Comparison of ENCODE assay signal across 10 cellular contexts in genomic region chr12:46660276-46660675, GRCh38.
DNase-seq lines count a peak whose midpoint lies in the region; ATAC-seq, FAIRE-seq and TF ChIP-seq lines count a peak whose summit lies in the region.
"Had no signal": no experiment of that assay in that cellular context is flagged by ENCODE, and none has a peak within 500 bp of the region (broad histone marks: within the 10 kb centered on the region; RNA-seq: fewer than 3 reads in every experiment).

No MANE protein-coding gene starts in this region.

- H3K9me3 ChIP-seq in mesodermal cell (ENCODE audit: control insufficient read depth, low read length): no peaks in the 10 kb centered on the region
- H3K9me3 ChIP-seq in transverse colon: no peaks in the 10 kb centered on the region
- H3K9me3 ChIP-seq: pancreas had no signal

- H3K4me1 ChIP-seq in mesodermal cell (ENCODE audit: control insufficient read depth, insufficient read depth, low read length, poor library complexity, severe bottlenecking): peaks cover 56% of the 10 kb centered on the region
- H3K4me1 ChIP-seq in transverse colon: peaks cover 0 to 36% (median 20%) of the 10 kb centered on the region in 4 donors
- H3K4me1 ChIP-seq: pancreas had no signal

- H3K4me1 Mint-ChIP-seq in activated T-cell treated with anti-CD3 and anti-CD28 coated beads, Interleukin-2, amount 50 U/mL, for 72 hours (ENCODE audit: low read depth): peaks cover 40% of the 10 kb centered on the region

- H3K27ac Mint-ChIP-seq in activated T-cell treated with anti-CD3 and anti-CD28 coated beads, Interleukin-2, amount 50 U/mL, for 72 hours: peak overlapping the region; percentile 95

- TF ChIP-seq CTCF in bronchial epithelial cell (IDR thresholded peaks at IDR 0.05; ENCODE audit: insufficient read depth, low read length, severe bottlenecking) (no peak), transverse colon (IDR thresholded peaks at IDR 0.05) (no peak)

- DNase-seq in activated T-cell treated with anti-CD3 and anti-CD28 coated beads, Interleukin-2, amount 50 U/mL, for 72 hours: no peak
- no peak for DNase-seq in activated T-cell treated with anti-CD3 and anti-CD28 coated beads, Interleukin-2, amount 50 U/mL, for 48 hours
- DNase-seq in bronchial epithelial cell (ENCODE audit: low read depth) (peak; percentile 67), transverse colon (no peak), NCI-H2227 treated with DMSO at 0.1 percent for 48 hours (lab: John Stamatoyannopoulos, UW) (no peak), T-helper 1 cell (no peak)
- DNase-seq: activated CD4-positive, alpha-beta T cell treated with anti-CD3 and anti-CD28 coated beads for 1 hour; pancreas had no signal

- TF ChIP-seq POLR2A in transverse colon (IDR thresholded peaks at IDR 0.05): no peak

- H3K4me3 ChIP-seq in bronchial epithelial cell (ENCODE audit: low read depth, low read length): no peak overlapping the region
- no peak overlapping the region for H3K4me3 ChIP-seq in mesodermal cell (ENCODE audit: extremely low read depth, insufficient read depth, low read length, poor library complexity, severe bottlenecking)
- no peak overlapping the region for H3K4me3 ChIP-seq in transverse colon
- H3K4me3 ChIP-seq: pancreas had no signal

- intact Hi-C loops in transverse colon (cut with DNase I; ENCODE audit: low total_unique reads): loop anchor here (5.0 to 10.0 kb wide), 2 partner anchors 288 to 535 kb away; partner anchors contain the start of gene SLC38A2

- H3K27me3 ChIP-seq in bronchial epithelial cell (ENCODE audit: control insufficient read depth, insufficient read depth, low read length) (no peaks in the 10 kb centered on the region), transverse colon (no peaks in the 10 kb centered on the region)
- H3K27me3 ChIP-seq: pancreas had no signal

- 100% methylated on average over 1 of the region's 1 CpG; no CpG with 5 or more reads in 1 of the 2 experiments for WGBS in mesodermal cell (ENCODE audit: insufficient coverage in 2 of 2), 2 experiments
- WGBS in transverse colon (ENCODE audit: low coverage in 1 of 2), 2 donors: 29 to 61% methylated on average over 1 of the region's 1 CpG

- H3K36me3 ChIP-seq in bronchial epithelial cell (ENCODE audit: control insufficient read depth, insufficient read depth, low read length) (no peaks in the 10 kb centered on the region), mesodermal cell (ENCODE audit: control insufficient read depth, insufficient read depth, low read length) (no peaks in the 10 kb centered on the region), transverse colon (no peaks in the 10 kb centered on the region)
- H3K36me3 ChIP-seq: pancreas had no signal

- H3K27me3 Mint-ChIP-seq in activated T-cell treated with anti-CD3 and anti-CD28 coated beads, Interleukin-2, amount 50 U/mL, for 72 hours (ENCODE audit: low read depth): no peaks in the 10 kb centered on the region

- FAIRE-seq in bronchial epithelial cell (lab: Jason Lieb, UNC): no peak
- FAIRE-seq: pancreas had no signal

- no peaks in the 10 kb centered on the region for H3K36me3 Mint-ChIP-seq in activated T-cell treated with anti-CD3 and anti-CD28 coated beads, Interleukin-2, amount 50 U/mL, for 72 hours (ENCODE audit: insufficient read depth in 2 of 2)

- TF ChIP-seq EP300 in transverse colon (IDR thresholded peaks at IDR 0.05; ENCODE audit: low read depth): no peak

- in situ Hi-C loops in transverse colon (cut with MboI; ENCODE audit: low pct_ligation_motif_present in 1 of 4, low pct_unique_long_range_greater_than_20kb in 1 of 4, low sequenced_read_pairs in 3 of 4): loop anchor here (10.0 to 25.0 kb wide), 5 partner anchors 295 to 548 kb away; partner anchors contain the start of gene SLC38A2 (in 1 of the 4)

- peak overlapping the region; percentile 25 to 75 for H3K4me3 Mint-ChIP-seq in activated T-cell treated with anti-CD3 and anti-CD28 coated beads, Interleukin-2, amount 50 U/mL, for 72 hours

- ATAC-seq in activated T-cell treated with anti-CD3 and anti-CD28 coated beads, Interleukin-2, amount 50 U/mL, for 72 hours (replicated peaks in 1 of 2): no peak
- ATAC-seq in HG02852 (IDR thresholded peaks at IDR 0.05; ENCODE audit: unreplicated experiment): no peak

- H3K27ac ChIP-seq in mesodermal cell (ENCODE audit: low read depth, low read length, severe bottlenecking): peak overlapping the region; percentile 68
- H3K27ac ChIP-seq in transverse colon: peak overlapping the region; percentile 61 to 68 (median 66)
- H3K27ac ChIP-seq: pancreas had no signal

- H3K9me3 Mint-ChIP-seq in activated T-cell treated with anti-CD3 and anti-CD28 coated beads, Interleukin-2, amount 50 U/mL, for 72 hours: no peaks in the 10 kb centered on the region
